1 cellular context compared by ENCODE assay signal in genomic region chr16:67652578-67653130, GRCh38.
TF ChIP-seq lines count a peak whose summit lies in the region.

No MANE protein-coding gene starts in this region.

TF ChIP-seq in HepG2, 621 proteins besides CTCF, POLR2A, EP300 and RAD21 (continued from another document and continues in another):
- TF ChIP-seq FUBP1 (CRISPR knock-in tag; IDR thresholded peaks at IDR 0.05; ENCODE audit: borderline replicate concordance) (no peak), SMARCC2 (IDR thresholded peaks at IDR 0.05) (no peak), ZNF235 (CRISPR knock-in tag; IDR thresholded peaks at IDR 0.05; ENCODE audit: borderline replicate concordance) (no peak), PITX1 (CRISPR knock-in tag; IDR thresholded peaks at IDR 0.05) (no peak), ZNF558 (CRISPR knock-in tag; IDR thresholded peaks at IDR 0.05; ENCODE audit: borderline replicate concordance) (no peak; the same call in 1 of the 2 replicates), CHCHD3 (CRISPR knock-in tag; IDR thresholded peaks at IDR 0.05) (no peak), ZNF20 (CRISPR knock-in tag; IDR thresholded peaks at IDR 0.05) (no peak), RARG (CRISPR knock-in tag; IDR thresholded peaks at IDR 0.05; ENCODE audit: low read depth) (no peak), ZNF512 (CRISPR knock-in tag; IDR thresholded peaks at IDR 0.05) (no peak), DMAP1 (CRISPR knock-in tag; IDR thresholded peaks at IDR 0.05) (no peak), PHF20 (CRISPR knock-in tag; IDR thresholded peaks at IDR 0.05) (no peak), SIN3A (IDR thresholded peaks at IDR 0.05; ENCODE audit: borderline replicate concordance, low read depth, low read length) (0 out of 2 replicates have a peak, but pooled peaks have one; percentile 69), CC2D1A (CRISPR knock-in tag; IDR thresholded peaks at IDR 0.05) (no peak), ZNF121 (CRISPR knock-in tag; IDR thresholded peaks at IDR 0.05) (0 out of 2 replicates have a peak, but pooled peaks have one; percentile 20), GPN1 (CRISPR knock-in tag; IDR thresholded peaks at IDR 0.05; ENCODE audit: borderline replicate concordance) (no peak), ZBTB20 (CRISPR knock-in tag; IDR thresholded peaks at IDR 0.05; ENCODE audit: borderline replicate concordance, low read depth) (no peak), SMAD3 (CRISPR knock-in tag; IDR thresholded peaks at IDR 0.05) (no peak), ZNF724P (CRISPR knock-in tag; IDR thresholded peaks at IDR 0.05; ENCODE audit: borderline replicate concordance) (no peak), ZKSCAN1 (IDR thresholded peaks at IDR 0.05; ENCODE audit: low read length) (no peak), FOXM1 (CRISPR knock-in tag; IDR thresholded peaks at IDR 0.05) (0 out of 2 replicates have a peak, but pooled peaks have one; percentile 58), KMT2A (CRISPR knock-in tag; IDR thresholded peaks at IDR 0.05) (no peak; the same call in 1 of the 2 replicates), ZMAT3 (CRISPR knock-in tag; conservative IDR thresholded peaks at IDR 0.05) (peak; percentile 76; the same call in 1 of the 2 replicates), NFKBIZ (CRISPR knock-in tag; IDR thresholded peaks at IDR 0.05) (no peak), ZFP91 (CRISPR knock-in tag; IDR thresholded peaks at IDR 0.05; ENCODE audit: borderline replicate concordance) (no peak), TFDP2 (CRISPR knock-in tag; IDR thresholded peaks at IDR 0.05) (peak; percentile 36; the same call in 1 of the 2 replicates), TBX2 (CRISPR knock-in tag; IDR thresholded peaks at IDR 0.05; ENCODE audit: borderline replicate concordance) (0 out of 2 replicates have a peak, but pooled peaks have one; percentile 39), BORCS8-MEF2B (CRISPR knock-in tag; IDR thresholded peaks at IDR 0.05) (peak; percentile 74), ZNF556 (CRISPR knock-in tag; IDR thresholded peaks at IDR 0.05; ENCODE audit: borderline replicate concordance) (0 out of 2 replicates have a peak, but pooled peaks have one; percentile 29), JUNB (CRISPR knock-in tag; IDR thresholded peaks at IDR 0.05; ENCODE audit: borderline replicate concordance) (no peak), ZNF263 (CRISPR knock-in tag; IDR thresholded peaks at IDR 0.05) (0 out of 2 replicates have a peak, but pooled peaks have one; percentile 11), ZNF343 (CRISPR knock-in tag; IDR thresholded peaks at IDR 0.05) (no peak), ZNF510 (CRISPR knock-in tag; IDR thresholded peaks at IDR 0.05; ENCODE audit: low read depth) (no peak), HMGA1 (CRISPR knock-in tag; conservative IDR thresholded peaks at IDR 0.05) (no peak), ARID2 (CRISPR knock-in tag; IDR thresholded peaks at IDR 0.05; ENCODE audit: borderline replicate concordance) (no peak), ZNF878 (CRISPR knock-in tag; IDR thresholded peaks at IDR 0.05) (no peak), MAZ (IDR thresholded peaks at IDR 0.05; ENCODE audit: borderline replicate concordance, low read depth, low read length) (no peak; the same call in 1 of the 2 replicates), MAZ (CRISPR knock-in tag; IDR thresholded peaks at IDR 0.05; ENCODE audit: low read depth) (peak; percentile 66), ZBTB4 (CRISPR knock-in tag; IDR thresholded peaks at IDR 0.05; ENCODE audit: borderline replicate concordance) (no peak), SRSF9 (IDR thresholded peaks at IDR 0.05; ENCODE audit: borderline replicate concordance, insufficient read depth, low read depth, low read length, poor library complexity, severe bottlenecking) (no peak), ELF4 (CRISPR knock-in tag; IDR thresholded peaks at IDR 0.05; ENCODE audit: borderline replicate concordance) (no peak), RBAK (CRISPR knock-in tag; IDR thresholded peaks at IDR 0.05) (no peak), HNRNPK (IDR thresholded peaks at IDR 0.05; ENCODE audit: low read depth, low read length, poor library complexity, severe bottlenecking) (peak; percentile 32), ARID5B (CRISPR knock-in tag; IDR thresholded peaks at IDR 0.05) (peak; percentile 40; the same call in 1 of the 2 replicates), E2F1 (CRISPR knock-in tag; IDR thresholded peaks at IDR 0.05) (no peak), ZSCAN21 (CRISPR knock-in tag; IDR thresholded peaks at IDR 0.05; ENCODE audit: borderline replicate concordance) (peak; percentile 62), MAF1 (CRISPR knock-in tag; IDR thresholded peaks at IDR 0.05; ENCODE audit: borderline replicate concordance) (no peak), NONO (IDR thresholded peaks at IDR 0.05) (no peak), NONO (CRISPR knock-in tag; conservative IDR thresholded peaks at IDR 0.05) (no peak), CCDC6 (CRISPR knock-in tag; IDR thresholded peaks at IDR 0.05) (peak; percentile 62; the same call in 1 of the 2 replicates), MXD1 (CRISPR knock-in tag; IDR thresholded peaks at IDR 0.05) (no peak)
